Comparison of ENCODE assay signal across 21 cellular contexts in the genomic region with DNA sequence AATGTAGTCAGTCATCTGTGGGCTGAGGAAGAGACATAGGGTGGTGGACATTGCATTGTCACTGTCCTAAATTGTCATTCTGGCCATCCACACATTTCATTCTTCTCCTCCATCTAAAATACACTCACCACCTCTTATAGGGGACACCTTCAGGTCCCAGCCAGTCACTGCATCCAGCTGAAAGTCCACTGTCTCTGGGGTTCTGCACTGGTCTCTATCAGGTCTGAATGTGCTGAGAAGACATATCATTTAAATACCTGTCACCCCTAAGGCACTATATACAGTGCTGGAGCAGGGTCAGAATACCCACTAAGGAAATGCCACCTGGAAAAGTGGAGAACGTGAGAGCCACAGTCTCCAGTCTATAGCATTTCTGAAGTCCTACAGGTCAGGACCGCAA. TPM values are rescaled to one million over a fixed set of nuclear protein-coding genes. Genes with fewer than 3 reads are reported as not detected.
"Had no signal": no experiment of that assay in that cellular context is flagged by ENCODE, and none has a peak within 500 bp of the region (broad histone marks: within the 10 kb centered on the region; RNA-seq: fewer than 3 reads in every experiment).

No MANE protein-coding gene starts in this region.

- H3K27ac ChIP-seq: cardiac muscle cell, colonic mucosa, gastrocnemius medialis, heart right ventricle, stomach, thoracic aorta had no signal

- H3K27ac Mint-ChIP-seq: activated B cell treated with CpG ODN at 0.5 μM for 24 hours; activated naive CD8-positive, alpha-beta T cell treated with anti-CD3 and anti-CD28 coated beads, Interleukin-2, amount 10 ng/mL, durations not matched to agents 7 days and 5 days had no signal

- FAIRE-seq: keratinocyte had no signal

- H3K4me1 Mint-ChIP-seq: activated B cell treated with CpG ODN at 0.5 μM for 24 hours; activated naive CD8-positive, alpha-beta T cell treated with anti-CD3 and anti-CD28 coated beads, Interleukin-2, amount 10 ng/mL, durations not matched to agents 7 days and 5 days; neural crest cell had no signal

- H3K27me3 Mint-ChIP-seq: activated naive CD8-positive, alpha-beta T cell treated with anti-CD3 and anti-CD28 coated beads, Interleukin-2, amount 10 ng/mL, durations not matched to agents 7 days and 5 days had no signal

- H3K4me3 Mint-ChIP-seq: activated B cell treated with CpG ODN at 0.5 μM for 24 hours; activated naive CD8-positive, alpha-beta T cell treated with anti-CD3 and anti-CD28 coated beads, Interleukin-2, amount 10 ng/mL, durations not matched to agents 7 days and 5 days; activated T-cell treated with anti-CD3 and anti-CD28 coated beads, Interleukin-2, amount 50 U/mL, for 4 hours; neural crest cell had no signal

- H3K4me1 ChIP-seq: colonic mucosa, gastrocnemius medialis, heart right ventricle, stomach had no signal

- H3K9me3 Mint-ChIP-seq: activated B cell treated with CpG ODN at 0.5 μM for 24 hours; activated naive CD8-positive, alpha-beta T cell treated with anti-CD3 and anti-CD28 coated beads, Interleukin-2, amount 10 ng/mL, durations not matched to agents 7 days and 5 days; activated T-cell treated with anti-CD3 and anti-CD28 coated beads, Interleukin-2, amount 50 U/mL, for 4 hours had no signal

- H3K36me3 Mint-ChIP-seq: activated naive CD8-positive, alpha-beta T cell treated with anti-CD3 and anti-CD28 coated beads, Interleukin-2, amount 10 ng/mL, durations not matched to agents 7 days and 5 days had no signal

- H3K4me3 ChIP-seq: cardiac muscle cell, colonic mucosa, gastrocnemius medialis, heart right ventricle, stomach, thoracic aorta had no signal

- DNase-seq: activated B cell treated with CpG ODN at 0.5 μM for 24 hours; activated gamma-delta T cell treated with Interleukin-2 at 50 U/mL for 16 hours; activated naive CD8-positive, alpha-beta T cell treated with anti-CD3 and anti-CD28 coated beads, Interleukin-2, amount 10 ng/mL, durations not matched to agents 7 days and 5 days; activated T-cell treated with anti-CD3 and anti-CD28 coated beads, Interleukin-2, amount 50 U/mL, for 4 hours; anterior cingulate cortex; colonic mucosa; effector CD4-positive, alpha-beta T cell; gastrocnemius medialis; heart right ventricle; left ventricle myocardium superior; mesenchymal stem cell; retina; stimulated activated CD4-positive, alpha-beta T cell treated with anti-CD3 and anti-CD28 coated beads, Interleukin-15, amount 100 ng/mL, for 24 hours; stimulated activated CD4-positive, alpha-beta T cell treated with anti-CD3 and anti-CD28 coated beads, Interleukin-4, amount 100 ng/mL, for 24 hours; stomach; T1000 had no signal

- H3K27me3 ChIP-seq: cardiac muscle cell, colonic mucosa, gastrocnemius medialis, heart right ventricle, stomach had no signal

- H3K36me3 ChIP-seq: cardiac muscle cell, colonic mucosa, gastrocnemius medialis, heart right ventricle, stomach, thoracic aorta had no signal

- ATAC-seq: activated T-cell treated with anti-CD3 and anti-CD28 coated beads, Interleukin-2, amount 50 U/mL, for 4 hours; gastrocnemius medialis; heart right ventricle; left ventricle myocardium superior had no signal

- H3K9me3 ChIP-seq: colonic mucosa, gastrocnemius medialis, heart right ventricle, stomach, thoracic aorta had no signal

RNA-seq across cellular contexts. Expression of gene SH2D4B, which starts 29.6 kb away (rescaled TPM):
- total RNA-seq: activated B cell treated with CpG ODN at 0.5 μM for 24 hours, cardiac muscle cell, colonic mucosa, fibroblast of lung, gastrocnemius medialis, heart right ventricle, left ventricle myocardium superior had no signal
- polyA plus RNA-seq: cardiac muscle cell, fibroblast of lung, heart right ventricle had no signal
